ENCODE assay signal across 9 cellular contexts in genomic region chr1:231335663-231336602, GRCh38. TPM values are rescaled to one million over a fixed set of nuclear protein-coding genes. Genes with fewer than 3 reads are reported as not detected.
DNase-seq lines count a peak whose midpoint lies in the region; ATAC-seq, FAIRE-seq and TF ChIP-seq lines count a peak whose summit lies in the region.
"Had no signal": no experiment of that assay in that cellular context is flagged by ENCODE, and none has a peak within 500 bp of the region (broad histone marks: within the 10 kb centered on the region; RNA-seq: fewer than 3 reads in every experiment).

No MANE protein-coding gene starts in this region.

- no peak overlapping the region for H4K8ac ChIP-seq in H9 (replicated peaks; ENCODE audit: insufficient read length, low read depth, low read length)

- no peak for FAIRE-seq in HTR-8/SVneo (lab: Jason Lieb, UNC)

- H3K23ac ChIP-seq in H9 (ENCODE audit: insufficient read length, low read depth, low read length): no peak overlapping the region

- no peak overlapping the region for H3T11ph ChIP-seq in H9 (ENCODE audit: low read length)

- H4K20me1 ChIP-seq in H9 (ENCODE audit: control insufficient read depth, insufficient read depth, insufficient read length): no peaks in the 10 kb centered on the region

- H2BK120ac ChIP-seq in H9 (ENCODE audit: low read depth, low read length, poor library complexity, severe bottlenecking): no peak overlapping the region

- H3K79me2 ChIP-seq in H9 (ENCODE audit: insufficient read depth, low read length): peaks cover 14% of the 10 kb centered on the region; the same call in 1 of the 2 replicates

- peaks cover 2% of the 10 kb centered on the region; the same call in 1 of the 2 replicates for H3K27me3 Mint-ChIP-seq in H9 (ENCODE audit: low read depth)

- H3K9me3 ChIP-seq in H9 (ENCODE audit: control insufficient read depth, low read depth, low read length) (no peaks in the 10 kb centered on the region), SJCRH30 (replicated peaks) (no peaks in the 10 kb centered on the region), skeletal muscle satellite cell (replicated peaks; ENCODE audit: low read length) (no peaks in the 10 kb centered on the region)

- no CpG with 5 or more reads among the region's 21 CpGs for WGBS in H9 (ENCODE audit: extremely low coverage, insufficient read length, low lambda C conversion rate)

- peaks cover 2 to 4% of the 10 kb centered on the region in 2 experiments; a peak in 2 of 5 replicates for H3K9me3 Mint-ChIP-seq in H9

- H3K9ac ChIP-seq in H9 (ENCODE audit: extremely low read depth, insufficient read length, low read length) (peak overlapping the region; percentile 83), skeletal muscle satellite cell (ENCODE audit: low read depth, low read length) (peak overlapping the region; percentile 95)

- no peak for ATAC-seq in HG02623 (IDR thresholded peaks at IDR 0.05; ENCODE audit: unreplicated experiment)

- H3K4me3 ChIP-seq in SJCRH30: peak overlapping the region; percentile 80
- H3K4me3 ChIP-seq in fibroblast of villous mesenchyme (ENCODE audit: low read depth, low read length): peak overlapping the region; percentile 98
- H3K4me3 ChIP-seq in skeletal muscle satellite cell (ENCODE audit: low read length): peak overlapping the region; percentile 91

- H3K27ac Mint-ChIP-seq in H9: peak overlapping the region in 1 of 3 experiments; percentile 13; a peak in 1 of 7 replicates

- H2AFZ ChIP-seq in H9 (ENCODE audit: low read length): no peak overlapping the region

- H3K27ac ChIP-seq in H9 (ENCODE audit: insufficient read length, low read depth, low read length): no peak overlapping the region
- H3K27ac ChIP-seq in SJCRH30: no peak overlapping the region

- H3K18ac ChIP-seq in H9 (ENCODE audit: insufficient read length, low read depth, low read length): no peak overlapping the region

- H3K4me1 ChIP-seq in H9 (ENCODE audit: insufficient read depth, low read length) (peaks cover 8% of the 10 kb centered on the region; the same call in 1 of the 2 replicates), SJCRH30 (peaks cover 11% of the 10 kb centered on the region), skeletal muscle satellite cell (ENCODE audit: control insufficient read depth, insufficient read depth, low read length) (peaks cover 37% of the 10 kb centered on the region)

- no peak overlapping the region for H3K14ac ChIP-seq in H9 (ENCODE audit: insufficient read depth, low read length)

- H3K4me1 Mint-ChIP-seq in H9: peaks cover 40 to 41% of the 10 kb centered on the region in 2 experiments

- H2AK5ac ChIP-seq in H9 (ENCODE audit: insufficient read length, low read length): no peak overlapping the region

- H3K4me2 ChIP-seq in H9 (ENCODE audit: insufficient read depth, insufficient read length, low read length) (peak overlapping the region; percentile 94), skeletal muscle satellite cell (ENCODE audit: low read length) (peak overlapping the region; percentile 98)

- no peak overlapping the region for H2BK5ac ChIP-seq in H9 (ENCODE audit: insufficient read length, low read length)

- H3K4ac ChIP-seq in H9 (ENCODE audit: low read depth, low read length): no peak overlapping the region

- H3K36me3 Mint-ChIP-seq in H9 (ENCODE audit: insufficient read depth in 1 of 3, low read depth in 3 of 3): peaks cover 6 to 22% (median 14%) of the 10 kb centered on the region in 3 experiments; a peak in 6 of 7 replicates

- peak overlapping the region; percentile 95 to 100 for H3K4me3 Mint-ChIP-seq in H9

- H2BK15ac ChIP-seq in H9 (ENCODE audit: low read depth, low read length): no peak overlapping the region

- no peak overlapping the region for H2BK20ac ChIP-seq in H9 (ENCODE audit: low read depth, low read length, poor library complexity, severe bottlenecking)

- H3K79me1 ChIP-seq in H9 (ENCODE audit: insufficient read depth, low read depth, low read length, poor library complexity, severe bottlenecking): peaks cover 3% of the 10 kb centered on the region

- H3K56ac ChIP-seq in H9 (ENCODE audit: insufficient read length, low read depth, low read length): no peak overlapping the region

- H3K23me2 ChIP-seq in H9 (ENCODE audit: insufficient read length, low read depth, low read length, poor library complexity, severe bottlenecking): peaks cover 16% of the 10 kb centered on the region

- H2BK12ac ChIP-seq in H9 (ENCODE audit: insufficient read length, low read depth, low read length): no peak overlapping the region

- no peak overlapping the region for H4K5ac ChIP-seq in H9 (ENCODE audit: insufficient read length, low read depth, low read length)

- H3K36me3 ChIP-seq in SJCRH30: peaks cover 7% of the 10 kb centered on the region; the same call in 1 of the 2 replicates
- peaks cover 11% of the 10 kb centered on the region for H3K36me3 ChIP-seq in skeletal muscle satellite cell (ENCODE audit: insufficient read depth, low read length)

- DNase-seq in H9: no peak
- DNase-seq in SJCRH30: no peak
- DNase-seq in fibroblast of villous mesenchyme (ENCODE audit: low read depth): peak; percentile 40
- no peak for DNase-seq in NCI-H1417 treated with DMSO at 0.1 percent for 48 hours (lab: John Stamatoyannopoulos, UW)
- no peak for DNase-seq in foreskin melanocyte
- no peak for DNase-seq in HTR-8/SVneo (ENCODE audit: insufficient read length, low spot score)
- DNase-seq: NCI-H345 had no signal

- no peak overlapping the region for H4K91ac ChIP-seq in H9 (ENCODE audit: insufficient read length, low read depth, low read length)

- H3K27me3 ChIP-seq in H9 (ENCODE audit: insufficient read depth, low read length) (no peaks in the 10 kb centered on the region), SJCRH30 (no peaks in the 10 kb centered on the region), skeletal muscle satellite cell (ENCODE audit: control insufficient read depth, insufficient read depth, low read length) (no peaks in the 10 kb centered on the region)

- no peak for TF ChIP-seq CTCF in H9 (conservative IDR thresholded peaks at IDR 0.05)
- TF ChIP-seq CTCF in fibroblast of villous mesenchyme (IDR thresholded peaks at IDR 0.05; ENCODE audit: insufficient read depth, low read depth, low read length): no peak

RNA-seq across cellular contexts. Expression of gene EXOC8, which starts 1.7 kb away (rescaled TPM):
- total RNA-seq in H9 (2021): 10.5 and 10.8 TPM in 2 replicates
- 13.4 and 15.0 TPM in 2 replicates for total RNA-seq in SJCRH30 (2014; rRNA removed; shearing (Covaris generic))
- total RNA-seq in fibroblast of villous mesenchyme: 13.9 and 21.2 TPM in 2 replicates
- 12.2 and 12.9 TPM in 2 replicates for total RNA-seq in skeletal muscle satellite cell (2012; rRNA removed)

RNA-seq across cellular contexts. Expression of gene SPRTN, which starts 2.2 kb away (rescaled TPM):
- total RNA-seq in H9 (2021) (14.8 and 15.3 TPM in 2 replicates), fibroblast of villous mesenchyme (20.6 and 23.7 TPM in 2 replicates)
- 21.5 and 22.5 TPM in 2 replicates for total RNA-seq in SJCRH30 (2014; rRNA removed; shearing (Covaris generic))
- 8.3 and 15.0 TPM in 2 replicates for total RNA-seq in skeletal muscle satellite cell (2012; rRNA removed)
